ENCODE assay signal across 13 cellular contexts in genomic region chr1:30715216-30715615, GRCh38. TPM values are rescaled to one million over a fixed set of nuclear protein-coding genes. Genes with fewer than 3 reads are reported as not detected.
A peak's percentile ranks its signal among the peaks of the same experiment; 100 is the strongest.
DNase-seq lines count a peak whose midpoint lies in the region; ATAC-seq and TF ChIP-seq lines count a peak whose summit lies in the region.
"Had no signal": no experiment of that assay in that cellular context is flagged by ENCODE, and none has a peak within 500 bp of the region (broad histone marks: within the 10 kb centered on the region; RNA-seq: fewer than 3 reads in every experiment).

No MANE protein-coding gene starts in this region.

- peak; percentile 61 for DNase-seq in activated CD4-positive, alpha-beta T cell treated with anti-CD3 and anti-CD28 coated beads for 48 hours
- DNase-seq in activated CD4-positive, alpha-beta T cell treated with anti-CD3 and anti-CD28 coated beads, Interleukin-2, amount 50 U/mL, for 4 hours, result no peak
- DNase-seq in HL-60 (ENCODE audit: low read depth in 1 of 2, low spot score in 1 of 2) (peak in 1 of 2 experiments; percentile 23), brain microvascular endothelial cell (no peak), osteoblast (ENCODE audit: insufficient read length, low spot score, missing footprints) (peak; percentile 46), posterior vena cava (ENCODE audit: low spot score) (no peak), NCI-H1092 (lab: John Stamatoyannopoulos, UW) (no peak)
- DNase-seq: activated T-cell treated with anti-CD3 and anti-CD28 coated beads, Interleukin-2, amount 50 U/mL, for 72 hours; NCI-H1417; SIG-M5; thyroid gland had no signal

- no peak overlapping the region for H2AFZ ChIP-seq in osteoblast (ENCODE audit: low read length)

- intact Hi-C loops in posterior vena cava (cut with DNase I), result no loop called here

- peaks cover 3% of the 10 kb centered on the region for H3K9me3 ChIP-seq in osteoblast (ENCODE audit: low read depth, low read length)
- H3K9me3 ChIP-seq: thyroid gland had no signal

- H3K4me2 ChIP-seq in osteoblast (ENCODE audit: insufficient read depth, low read length), result no peak overlapping the region

- in situ Hi-C loops in brain microvascular endothelial cell (cut with HindIII; ENCODE audit: low pct_ligation_motif_present, low sequenced_read_pairs), result no loop called here

- no peaks in the 10 kb centered on the region for H3K27me3 ChIP-seq in HL-60 (ENCODE audit: insufficient read depth, poor library complexity, severe bottlenecking)
- peaks cover 2% of the 10 kb centered on the region for H3K27me3 ChIP-seq in brain microvascular endothelial cell (replicated peaks)
- peaks cover 24% of the 10 kb centered on the region for H3K27me3 ChIP-seq in osteoblast (ENCODE audit: insufficient read depth, low read length)
- H3K27me3 ChIP-seq: thyroid gland had no signal

- no peak overlapping the region for H3K27ac ChIP-seq in HL-60 (replicated peaks)
- no peak overlapping the region for H3K27ac ChIP-seq in brain microvascular endothelial cell
- no peak overlapping the region for H3K27ac ChIP-seq in osteoblast (ENCODE audit: low read depth, low read length)
- H3K27ac ChIP-seq: thyroid gland had no signal

- TF ChIP-seq CTCF in HL-60 (IDR thresholded peaks at IDR 0.05; ENCODE audit: insufficient read depth, low read length), result peak; percentile 56
- peak; percentile 65 for TF ChIP-seq CTCF in brain microvascular endothelial cell (IDR thresholded peaks at IDR 0.05; ENCODE audit: low read depth, low read length, missing control alignments)
- TF ChIP-seq CTCF in osteoblast (IDR thresholded peaks at IDR 0.05; ENCODE audit: extremely low read depth, low read depth, low read length), result peak; percentile 43

- H3K4me1 ChIP-seq in osteoblast (ENCODE audit: insufficient read depth, low read length), result peaks cover 9% of the 10 kb centered on the region

- ATAC-seq in HG03354 (IDR thresholded peaks at IDR 0.05; ENCODE audit: poor library complexity, severe bottlenecking, unreplicated experiment), result no peak
- ATAC-seq: activated T-cell treated with anti-CD3 and anti-CD28 coated beads, Interleukin-2, amount 50 U/mL, for 72 hours had no signal

- H4K20me1 ChIP-seq in osteoblast (ENCODE audit: insufficient read depth, low read length), result peaks cover 9% of the 10 kb centered on the region

- H3K36me3 ChIP-seq in brain microvascular endothelial cell (replicated peaks) (no peaks in the 10 kb centered on the region), osteoblast (ENCODE audit: insufficient read depth, low read length) (no peaks in the 10 kb centered on the region)
- H3K36me3 ChIP-seq: thyroid gland had no signal

- H3K79me2 ChIP-seq in osteoblast (ENCODE audit: insufficient read depth, low read length), result no peaks in the 10 kb centered on the region

- no peak overlapping the region for H3K4me3 ChIP-seq in HL-60 (replicated peaks; ENCODE audit: insufficient read depth, low read length)
- no peak overlapping the region for H3K4me3 ChIP-seq in brain microvascular endothelial cell (ENCODE audit: low read depth, low read length)
- H3K4me3 ChIP-seq in osteoblast (ENCODE audit: insufficient read depth, low read length), result no peak overlapping the region
- H3K4me3 ChIP-seq: lung, thyroid gland had no signal

RNA-seq across cellular contexts. Expression of gene MATN1, which starts 8.2 kb away (rescaled TPM):
- total RNA-seq in osteoblast (under 0.01 TPM in 1 of 2 replicates, not detected in the other), posterior vena cava (not detected)

RNA-seq across cellular contexts. Expression of gene LAPTM5, which starts 42.4 kb away (rescaled TPM):
- total RNA-seq in osteoblast, result 0.72 and 1.8 TPM in 2 replicates
- 100 to 1,000 TPM in 1 of 2 donors, 10 to 100 TPM in 1; 80.1 to 120 TPM for total RNA-seq in posterior vena cava

Comparison
In these comparisons a context has a peak if more than half of its experiments do, and no peak if none do; other contexts are left out.
1. DNase-seq: peak in activated CD4-positive, alpha-beta T cell treated with anti-CD3 and anti-CD28 coated beads for 48 hours (single experiment) and osteoblast (single experiment); none in activated CD4-positive, alpha-beta T cell treated with anti-CD3 and anti-CD28 coated beads, Interleukin-2, amount 50 U/mL, for 4 hours (0 of 2), brain microvascular endothelial cell (single experiment), posterior vena cava (single experiment) and NCI-H1092 (single experiment).
2. RNA of gene LAPTM5, which starts 42.4 kb away (total RNA-seq): 80.1 to 120 TPM in posterior vena cava; 0.72 to 1.8 TPM in osteoblast; every median in the first group is over 10 times any median in the second.
3. Peak in every context shown above with its lines, with median percentiles within 50 percentile points of each other: CTCF ChIP-seq.